ENCODE assay signal across 9 cellular contexts in genomic region chr16:72990003-72990521, GRCh38. TPM values are rescaled to one million over a fixed set of nuclear protein-coding genes. Genes with fewer than 3 reads are reported as not detected.
A peak's percentile ranks its signal among the peaks of the same experiment; 100 is the strongest.
DNase-seq lines count a peak whose midpoint lies in the region; ATAC-seq and TF ChIP-seq lines count a peak whose summit lies in the region.
"Had no signal": no experiment of that assay in that cellular context is flagged by ENCODE, and none has a peak within 500 bp of the region (broad histone marks: within the 10 kb centered on the region; RNA-seq: fewer than 3 reads in every experiment).

No MANE protein-coding gene starts in this region.

- H3K4me3 Mint-ChIP-seq in neural progenitor cell, result peak overlapping the region; percentile 39
- H3K4me3 Mint-ChIP-seq in progenitor cell of endocrine pancreas (ENCODE audit: low read depth), result no peak overlapping the region
- H3K4me3 Mint-ChIP-seq: activated naive CD4-positive, alpha-beta T cell treated with anti-CD3 and anti-CD28 coated beads, Interleukin-2, amount 50 U/mL, for 24 hours had no signal

- no peak overlapping the region for H3K4me3 ChIP-seq in neural progenitor cell

- no peaks in the 10 kb centered on the region for H3K27me3 ChIP-seq in neural progenitor cell

- H3K27ac ChIP-seq in epithelial cell of prostate, result peak overlapping the region; percentile 97
- H3K27ac ChIP-seq in neural progenitor cell, result no peak overlapping the region

- H3K27ac Mint-ChIP-seq in neural progenitor cell, result peak overlapping the region; percentile 58
- H3K27ac Mint-ChIP-seq in progenitor cell of endocrine pancreas, result no peak overlapping the region
- H3K27ac Mint-ChIP-seq: activated naive CD4-positive, alpha-beta T cell treated with anti-CD3 and anti-CD28 coated beads, Interleukin-2, amount 50 U/mL, for 24 hours had no signal

- TF ChIP-seq CTCF in neural progenitor cell (IDR thresholded peaks at IDR 0.05), result no peak
- TF ChIP-seq CTCF in progenitor cell of endocrine pancreas (IDR thresholded peaks at IDR 0.05; ENCODE audit: unreplicated experiment), result no peak

- peaks cover 22% of the 10 kb centered on the region for H4K20me1 ChIP-seq in neural progenitor cell (ENCODE audit: low read depth)

- H3K36me3 ChIP-seq in neural progenitor cell, result no peaks in the 10 kb centered on the region

- H3K4me1 ChIP-seq in neural progenitor cell, result peaks cover 50% of the 10 kb centered on the region

- no peaks in the 10 kb centered on the region for H3K9me3 Mint-ChIP-seq in neural progenitor cell
- H3K9me3 Mint-ChIP-seq in progenitor cell of endocrine pancreas (ENCODE audit: low read depth), result no peaks in the 10 kb centered on the region
- H3K9me3 Mint-ChIP-seq: activated naive CD4-positive, alpha-beta T cell treated with anti-CD3 and anti-CD28 coated beads, Interleukin-2, amount 50 U/mL, for 24 hours had no signal

- peak overlapping the region; percentile 20 for H3K4me2 ChIP-seq in neural progenitor cell

- H3K9me3 ChIP-seq in neural progenitor cell (ENCODE audit: low read depth), result no peaks in the 10 kb centered on the region

- ATAC-seq in GM18907 (IDR thresholded peaks at IDR 0.05; ENCODE audit: unreplicated experiment), result no peak
- no peak for ATAC-seq in HG03565 (IDR thresholded peaks at IDR 0.05; ENCODE audit: unreplicated experiment)

- H3K79me2 ChIP-seq in neural progenitor cell (ENCODE audit: low read depth), result no peaks in the 10 kb centered on the region

- H3K4me1 Mint-ChIP-seq in neural progenitor cell (peaks cover 69% of the 10 kb centered on the region), progenitor cell of endocrine pancreas (ENCODE audit: low read depth) (peaks cover 82% of the 10 kb centered on the region)
- H3K4me1 Mint-ChIP-seq: activated naive CD4-positive, alpha-beta T cell treated with anti-CD3 and anti-CD28 coated beads, Interleukin-2, amount 50 U/mL, for 24 hours had no signal

- no peak overlapping the region for H3K9ac ChIP-seq in neural progenitor cell

- DNase-seq in AG20443 (ENCODE audit: low spot score), result peak; percentile 81
- peak; percentile 92 for DNase-seq in M059J (ENCODE audit: low read depth)
- DNase-seq in epithelial cell of prostate (ENCODE audit: low read depth, low spot score), result peak; percentile 57
- peak; percentile 45 for DNase-seq in neural progenitor cell (ENCODE audit: low spot score)
- DNase-seq in progenitor cell of endocrine pancreas (ENCODE audit: low spot score, unreplicated experiment), result no peak
- DNase-seq in hippocampal formation (lab: John Stamatoyannopoulos, UW), result no peak

- no peak overlapping the region for H2AFZ ChIP-seq in neural progenitor cell (replicated peaks)

- peaks cover 31% of the 10 kb centered on the region for H3F3A ChIP-seq in neural progenitor cell (ENCODE audit: low read depth)

- peaks cover 5% of the 10 kb centered on the region for H3K27me3 Mint-ChIP-seq in neural progenitor cell (ENCODE audit: insufficient read depth, low read depth)
- H3K27me3 Mint-ChIP-seq in progenitor cell of endocrine pancreas, result no peaks in the 10 kb centered on the region
- H3K27me3 Mint-ChIP-seq: activated naive CD4-positive, alpha-beta T cell treated with anti-CD3 and anti-CD28 coated beads, Interleukin-2, amount 50 U/mL, for 24 hours had no signal

- H3K36me3 Mint-ChIP-seq in neural progenitor cell, result no peaks in the 10 kb centered on the region
- no peaks in the 10 kb centered on the region for H3K36me3 Mint-ChIP-seq in progenitor cell of endocrine pancreas (ENCODE audit: insufficient read depth)
- H3K36me3 Mint-ChIP-seq: activated naive CD4-positive, alpha-beta T cell treated with anti-CD3 and anti-CD28 coated beads, Interleukin-2, amount 50 U/mL, for 24 hours had no signal

RNA-seq across cellular contexts. Expression of gene ZFHX3, which starts 57.9 kb away (rescaled TPM):
- 1.3 and 3.2 TPM in 2 replicates for total RNA-seq in M059J (2014; rRNA removed; shearing (Covaris generic))
- 1.5 and 2.4 TPM in 2 replicates for total RNA-seq in neural progenitor cell (ENCODE audit: low replicate concordance)
- 48.9 and 54.0 TPM in 2 replicates for total RNA-seq in progenitor cell of endocrine pancreas

Comparison
In these comparisons a context has a peak if more than half of its experiments do, and no peak if none do; other contexts are left out.
1. DNase-seq: peak in AG20443 (single experiment), M059J (single experiment), epithelial cell of prostate (single experiment) and neural progenitor cell (single experiment); none in progenitor cell of endocrine pancreas (single experiment) and hippocampal formation (0 of 2).
2. RNA of gene ZFHX3, which starts 57.9 kb away (total RNA-seq): 48.9 to 54.0 TPM in progenitor cell of endocrine pancreas; 1.3 to 3.2 TPM in M059J and 1.5 to 2.4 TPM in neural progenitor cell; every median in the first group is over 10 times any median in the second.